Comparison of ENCODE assay signal across 1 cellular context in the genomic region with DNA sequence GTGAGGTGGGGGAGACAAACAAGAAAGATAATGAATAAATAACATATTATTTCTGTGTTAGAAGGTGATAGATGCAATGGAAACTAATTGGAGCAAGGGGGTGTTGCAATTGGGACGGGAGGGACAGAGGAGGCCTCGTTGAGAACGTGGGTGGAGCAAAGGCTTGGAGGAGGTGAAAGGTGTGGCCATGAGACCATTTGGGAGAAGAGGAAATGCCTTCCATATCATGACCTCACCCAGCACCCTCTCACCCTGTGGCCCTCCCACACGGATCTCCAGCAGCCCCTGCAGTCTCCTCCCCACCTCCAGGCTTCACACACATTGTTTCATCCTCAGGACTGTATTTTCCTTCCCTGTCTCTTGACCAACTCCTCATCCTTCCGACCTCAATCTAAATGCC.
TF ChIP-seq lines count a peak whose summit lies in the region.

No MANE protein-coding gene starts in this region.

TF ChIP-seq in SK-N-SH treated with all-trans-retinoic acid at 6 μM for 48 hours, 23 proteins besides CTCF, POLR2A, EP300 and RAD21 (continued from another document):
- TF ChIP-seq, protein P1, sequence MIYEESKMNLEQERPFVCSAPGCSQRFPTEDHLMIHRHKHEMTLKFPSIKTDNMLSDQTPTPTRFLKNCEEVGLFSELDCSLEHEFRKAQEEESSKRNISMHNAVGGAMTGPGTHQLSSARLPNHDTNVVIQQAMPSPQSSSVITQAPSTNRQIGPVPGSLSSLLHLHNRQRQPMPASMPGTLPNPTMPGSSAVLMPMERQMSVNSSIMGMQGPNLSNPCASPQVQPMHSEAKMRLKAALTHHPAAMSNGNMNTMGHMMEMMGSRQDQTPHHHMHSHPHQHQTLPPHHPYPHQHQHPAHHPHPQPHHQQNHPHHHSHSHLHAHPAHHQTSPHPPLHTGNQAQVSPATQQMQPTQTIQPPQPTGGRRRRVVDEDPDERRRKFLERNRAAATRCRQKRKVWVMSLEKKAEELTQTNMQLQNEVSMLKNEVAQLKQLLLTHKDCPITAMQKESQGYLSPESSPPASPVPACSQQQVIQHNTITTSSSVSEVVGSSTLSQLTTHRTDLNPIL (CRISPR knock-in tag; IDR thresholded peaks at IDR 0.05; ENCODE audit: low read depth): no peak
- no peak for TF ChIP-seq TCF4 (CRISPR knock-in tag; IDR thresholded peaks at IDR 0.05; ENCODE audit: borderline replicate concordance)
- no peak for TF ChIP-seq ISL1 (CRISPR knock-in tag; IDR thresholded peaks at IDR 0.05)
- no peak for TF ChIP-seq GLIS3 (CRISPR knock-in tag; IDR thresholded peaks at IDR 0.05)
- no peak for TF ChIP-seq CSRNP3 (CRISPR knock-in tag; IDR thresholded peaks at IDR 0.05)
- TF ChIP-seq TOX (CRISPR knock-in tag; IDR thresholded peaks at IDR 0.05; ENCODE audit: borderline replicate concordance): no peak
- TF ChIP-seq ARNTL (CRISPR knock-in tag; IDR thresholded peaks at IDR 0.05; ENCODE audit: borderline replicate concordance, low read depth): no peak
TF ChIP-seq in SK-N-SH treated with all-trans-retinoic acid at 6 μM for 48 hours: peak in this region for 0.
